1 cellular context compared by ENCODE assay signal in the genomic region with DNA sequence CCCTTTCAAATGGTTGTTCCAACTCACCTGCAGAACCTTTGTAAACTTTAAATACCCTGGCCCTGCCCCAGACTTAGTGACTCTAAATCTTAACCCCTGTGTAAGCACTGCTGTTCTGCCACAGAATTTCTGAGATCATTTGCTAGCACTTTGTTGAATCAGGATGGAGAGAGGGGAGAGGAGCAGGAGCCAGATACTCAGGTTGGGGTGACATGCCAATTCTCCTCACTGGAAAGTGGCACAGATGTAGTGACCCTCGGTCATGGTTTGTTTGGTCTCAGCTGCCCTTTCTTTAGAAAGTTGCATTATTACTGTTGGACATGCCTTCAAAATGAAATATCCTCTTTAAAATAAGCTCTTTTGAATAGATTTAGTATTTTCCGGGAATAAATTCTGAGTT.
TF ChIP-seq lines count a peak whose summit lies in the region.

No MANE protein-coding gene starts in this region.

TF ChIP-seq in IMR-90, 13 proteins besides CTCF, POLR2A, EP300 and RAD21 (continued from another document):
- TF ChIP-seq, protein P1, sequence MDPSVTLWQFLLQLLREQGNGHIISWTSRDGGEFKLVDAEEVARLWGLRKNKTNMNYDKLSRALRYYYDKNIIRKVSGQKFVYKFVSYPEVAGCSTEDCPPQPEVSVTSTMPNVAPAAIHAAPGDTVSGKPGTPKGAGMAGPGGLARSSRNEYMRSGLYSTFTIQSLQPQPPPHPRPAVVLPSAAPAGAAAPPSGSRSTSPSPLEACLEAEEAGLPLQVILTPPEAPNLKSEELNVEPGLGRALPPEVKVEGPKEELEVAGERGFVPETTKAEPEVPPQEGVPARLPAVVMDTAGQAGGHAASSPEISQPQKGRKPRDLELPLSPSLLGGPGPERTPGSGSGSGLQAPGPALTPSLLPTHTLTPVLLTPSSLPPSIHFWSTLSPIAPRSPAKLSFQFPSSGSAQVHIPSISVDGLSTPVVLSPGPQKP (IDR thresholded peaks at IDR 0.05; ENCODE audit: borderline replicate concordance, low read depth, low read length): no peak
- TF ChIP-seq MAFK (IDR thresholded peaks at IDR 0.05; ENCODE audit: low read depth, low read length): no peak
- TF ChIP-seq, protein P2, sequence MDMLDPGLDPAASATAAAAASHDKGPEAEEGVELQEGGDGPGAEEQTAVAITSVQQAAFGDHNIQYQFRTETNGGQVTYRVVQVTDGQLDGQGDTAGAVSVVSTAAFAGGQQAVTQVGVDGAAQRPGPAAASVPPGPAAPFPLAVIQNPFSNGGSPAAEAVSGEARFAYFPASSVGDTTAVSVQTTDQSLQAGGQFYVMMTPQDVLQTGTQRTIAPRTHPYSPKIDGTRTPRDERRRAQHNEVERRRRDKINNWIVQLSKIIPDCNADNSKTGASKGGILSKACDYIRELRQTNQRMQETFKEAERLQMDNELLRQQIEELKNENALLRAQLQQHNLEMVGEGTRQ (IDR thresholded peaks at IDR 0.05; ENCODE audit: low read depth, low read length): no peak
TF ChIP-seq in IMR-90: peak in this region for 0.
